In genomic region chr22:43060213-43060612, GRCh38 we compare ENCODE assay signal across 7 cellular contexts.
DNase-seq lines count a peak whose midpoint lies in the region; ATAC-seq lines count a peak whose summit lies in the region.

No MANE protein-coding gene starts in this region.

- ATAC-seq in GM21390 (IDR thresholded peaks at IDR 0.05; ENCODE audit: unreplicated experiment) (no peak), HG03354 (IDR thresholded peaks at IDR 0.05; ENCODE audit: poor library complexity, severe bottlenecking, unreplicated experiment) (no peak)

- peak; percentile 46 for DNase-seq in GM03348 (ENCODE audit: low spot score)
- DNase-seq in Kasumi-1 (lab: John Stamatoyannopoulos, UW): peak; percentile 2 to 33
- DNase-seq in activated T-cell treated with anti-CD3 and anti-CD28 coated beads, Interleukin-2, amount 50 U/mL, for 48 hours: peak; percentile 76 to 78
- DNase-seq in iPS-NIHi7 (ENCODE audit: extremely low spot score): peak; percentile 91
- peak; percentile 82 for DNase-seq in stimulated activated CD8-positive, alpha-beta memory T cell treated with anti-CD3 and anti-CD28 coated beads, Interleukin-4, amount 100 ng/mL, for 48 hours

Comparison
In these comparisons a context has a peak if more than half of its experiments do, and no peak if none do; other contexts are left out.
1. DNase-seq: peak in every context shown above with its lines; median percentile 91 in iPS-NIHi7; 82 in stimulated activated CD8-positive, alpha-beta memory T cell treated with anti-CD3 and anti-CD28 coated beads, Interleukin-4, amount 100 ng/mL, for 48 hours; 77 in activated T-cell treated with anti-CD3 and anti-CD28 coated beads, Interleukin-2, amount 50 U/mL, for 48 hours; 46 in GM03348; 18 in Kasumi-1.